Comparison of ENCODE assay signal across 1 cellular context in genomic region chr9:128688501-128689292, GRCh38.
A peak's percentile ranks its signal among the peaks of the same experiment; 100 is the strongest.
TF ChIP-seq lines count a peak whose summit lies in the region.

A gene with protein sequence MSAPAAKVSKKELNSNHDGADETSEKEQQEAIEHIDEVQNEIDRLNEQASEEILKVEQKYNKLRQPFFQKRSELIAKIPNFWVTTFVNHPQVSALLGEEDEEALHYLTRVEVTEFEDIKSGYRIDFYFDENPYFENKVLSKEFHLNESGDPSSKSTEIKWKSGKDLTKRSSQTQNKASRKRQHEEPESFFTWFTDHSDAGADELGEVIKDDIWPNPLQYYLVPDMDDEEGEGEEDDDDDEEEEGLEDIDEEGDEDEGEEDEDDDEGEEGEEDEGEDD (plus strand): TSS chr9:128689222. CDS start chr9:128689583, 361 bp downstream.

TF ChIP-seq in K562, 482 proteins besides CTCF, POLR2A, EP300 and RAD21 (continued from another document and continues in another):
- TF ChIP-seq E4F1 (CRISPR knock-in tag; IDR thresholded peaks at IDR 0.05; ENCODE audit: borderline replicate concordance) (peak; percentile 22; the same call in 1 of the 2 replicates), RBM22 (IDR thresholded peaks at IDR 0.05; ENCODE audit: low read depth, low read length, poor library complexity, severe bottlenecking) (no peak), SREBF2 (CRISPR knock-in tag; IDR thresholded peaks at IDR 0.05) (peak; percentile 91; the same call in 1 of the 2 replicates), TSHZ1 (CRISPR knock-in tag; IDR thresholded peaks at IDR 0.05) (peak; percentile 59; the same call in 1 of the 2 replicates), HDAC3 (IDR thresholded peaks at IDR 0.05; ENCODE audit: borderline replicate concordance, partially characterized antibody) (no peak), SIN3A (IDR thresholded peaks at IDR 0.05; ENCODE audit: borderline replicate concordance in 2 of 2, control insufficient read depth in 1 of 2, low read depth in 2 of 2, low read length in 2 of 2) (no peak; a peak in 1 of 4 replicates), JUNB (CRISPR knock-in tag; conservative IDR thresholded peaks at IDR 0.05) (no peak; the same call in 1 of the 2 replicates), CHAMP1 (IDR thresholded peaks at IDR 0.05) (no peak), HIVEP1 (CRISPR knock-in tag; IDR thresholded peaks at IDR 0.05) (peak; percentile 95), THAP7 (CRISPR knock-in tag; IDR thresholded peaks at IDR 0.05) (0 out of 2 replicates have a peak, but pooled peaks have one; percentile 35), HLTF (IDR thresholded peaks at IDR 0.05) (no peak), STAT5A (IDR thresholded peaks at IDR 0.05; ENCODE audit: borderline replicate concordance, low read length) (no peak), ZNF41 (CRISPR knock-in tag; conservative IDR thresholded peaks at IDR 0.05) (peak; percentile 84), ZNF436 (CRISPR knock-in tag; IDR thresholded peaks at IDR 0.05) (no peak), NFXL1 (CRISPR knock-in tag; IDR thresholded peaks at IDR 0.05) (0 out of 2 replicates have a peak, but pooled peaks have one; percentile 65), HEY1 (CRISPR knock-in tag; IDR thresholded peaks at IDR 0.05; ENCODE audit: borderline replicate concordance) (no peak), U2AF2 (optimal IDR thresholded peaks at IDR 0.05; ENCODE audit: low read depth, low read length) (no peak), CHD7 (IDR thresholded peaks at IDR 0.05; ENCODE audit: low read depth, low read length) (no peak), LEF1 (IDR thresholded peaks at IDR 0.05) (peak; percentile 59; the same call in 1 of the 2 replicates), HNRNPLL (IDR thresholded peaks at IDR 0.05; ENCODE audit: low read depth, low read length, poor library complexity, severe bottlenecking) (peak; percentile 58), HMGN3 (IDR thresholded peaks at IDR 0.05; ENCODE audit: borderline replicate concordance, extremely low read depth, insufficient read length, low read depth, low read length) (peak; percentile 91), HNRNPL (IDR thresholded peaks at IDR 0.05; ENCODE audit: low read depth, low read length) (peak; percentile 48; the same call in 1 of the 2 replicates), ZBTB34 (CRISPR knock-in tag; IDR thresholded peaks at IDR 0.05) (0 out of 2 replicates have a peak, but pooled peaks have one; percentile 52), PML (IDR thresholded peaks at IDR 0.05; ENCODE audit: low read length) (peak; percentile 32), ZFPM2 (CRISPR knock-in tag; IDR thresholded peaks at IDR 0.05) (no peak), CBX8 (IDR thresholded peaks at IDR 0.05; ENCODE audit: borderline replicate concordance, extremely low read depth, low read depth, low read length, poor library complexity, severe bottlenecking) (no peak), TCF3 (CRISPR knock-in tag; IDR thresholded peaks at IDR 0.05) (peak; percentile 54), EGR1 (conservative IDR thresholded peaks at IDR 0.05) (peak; percentile 36)
- TF ChIP-seq, protein P1, sequence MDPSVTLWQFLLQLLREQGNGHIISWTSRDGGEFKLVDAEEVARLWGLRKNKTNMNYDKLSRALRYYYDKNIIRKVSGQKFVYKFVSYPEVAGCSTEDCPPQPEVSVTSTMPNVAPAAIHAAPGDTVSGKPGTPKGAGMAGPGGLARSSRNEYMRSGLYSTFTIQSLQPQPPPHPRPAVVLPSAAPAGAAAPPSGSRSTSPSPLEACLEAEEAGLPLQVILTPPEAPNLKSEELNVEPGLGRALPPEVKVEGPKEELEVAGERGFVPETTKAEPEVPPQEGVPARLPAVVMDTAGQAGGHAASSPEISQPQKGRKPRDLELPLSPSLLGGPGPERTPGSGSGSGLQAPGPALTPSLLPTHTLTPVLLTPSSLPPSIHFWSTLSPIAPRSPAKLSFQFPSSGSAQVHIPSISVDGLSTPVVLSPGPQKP (CRISPR knock-in tag; IDR thresholded peaks at IDR 0.05), result no peak
